Comparison of ENCODE assay signal across 1 cellular context in the genomic region with DNA sequence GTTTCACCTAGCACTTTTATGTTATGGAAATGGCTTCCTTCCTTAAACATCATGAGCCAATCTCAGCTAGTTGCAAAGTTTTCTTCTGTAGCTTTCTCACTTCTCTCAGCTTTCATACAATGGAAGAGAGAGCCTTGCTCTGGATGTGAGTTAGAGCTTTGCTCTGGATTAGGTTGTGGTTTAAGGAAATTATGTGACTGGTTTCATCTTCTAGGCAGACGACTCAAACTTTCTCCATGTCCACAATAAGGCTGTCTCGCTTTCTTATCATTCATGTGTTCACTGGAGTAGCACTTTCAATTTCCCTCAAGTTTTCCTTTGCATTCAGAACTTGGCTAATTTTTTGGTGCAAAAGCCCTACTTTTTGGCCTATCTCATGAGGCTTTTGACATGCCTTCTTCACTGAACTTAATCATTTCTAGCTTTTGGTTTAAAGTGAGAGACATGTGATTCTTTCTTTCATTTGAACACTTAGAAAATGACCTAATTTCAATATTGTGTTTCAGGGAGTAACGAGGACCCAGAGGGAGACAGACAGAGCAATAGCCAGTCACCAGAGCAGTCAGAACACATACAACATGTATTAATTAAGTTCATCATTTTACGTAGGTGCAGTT.
TF ChIP-seq lines count a peak whose summit lies in the region.

No MANE protein-coding gene starts in this region.

TF ChIP-seq in GM23338, 12 proteins besides CTCF, POLR2A, EP300 and RAD21:
- TF ChIP-seq ZNF114 (CRISPR knock-in tag; IDR thresholded peaks at IDR 0.05), result no peak
- TF ChIP-seq, protein P1, sequence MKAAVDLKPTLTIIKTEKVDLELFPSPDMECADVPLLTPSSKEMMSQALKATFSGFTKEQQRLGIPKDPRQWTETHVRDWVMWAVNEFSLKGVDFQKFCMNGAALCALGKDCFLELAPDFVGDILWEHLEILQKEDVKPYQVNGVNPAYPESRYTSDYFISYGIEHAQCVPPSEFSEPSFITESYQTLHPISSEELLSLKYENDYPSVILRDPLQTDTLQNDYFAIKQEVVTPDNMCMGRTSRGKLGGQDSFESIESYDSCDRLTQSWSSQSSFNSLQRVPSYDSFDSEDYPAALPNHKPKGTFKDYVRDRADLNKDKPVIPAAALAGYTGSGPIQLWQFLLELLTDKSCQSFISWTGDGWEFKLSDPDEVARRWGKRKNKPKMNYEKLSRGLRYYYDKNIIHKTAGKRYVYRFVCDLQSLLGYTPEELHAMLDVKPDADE (IDR thresholded peaks at IDR 0.05), result no peak
- no peak for TF ChIP-seq POLR2AphosphoS5 (IDR thresholded peaks at IDR 0.05; ENCODE audit: low read depth)
- TF ChIP-seq, protein P2, sequence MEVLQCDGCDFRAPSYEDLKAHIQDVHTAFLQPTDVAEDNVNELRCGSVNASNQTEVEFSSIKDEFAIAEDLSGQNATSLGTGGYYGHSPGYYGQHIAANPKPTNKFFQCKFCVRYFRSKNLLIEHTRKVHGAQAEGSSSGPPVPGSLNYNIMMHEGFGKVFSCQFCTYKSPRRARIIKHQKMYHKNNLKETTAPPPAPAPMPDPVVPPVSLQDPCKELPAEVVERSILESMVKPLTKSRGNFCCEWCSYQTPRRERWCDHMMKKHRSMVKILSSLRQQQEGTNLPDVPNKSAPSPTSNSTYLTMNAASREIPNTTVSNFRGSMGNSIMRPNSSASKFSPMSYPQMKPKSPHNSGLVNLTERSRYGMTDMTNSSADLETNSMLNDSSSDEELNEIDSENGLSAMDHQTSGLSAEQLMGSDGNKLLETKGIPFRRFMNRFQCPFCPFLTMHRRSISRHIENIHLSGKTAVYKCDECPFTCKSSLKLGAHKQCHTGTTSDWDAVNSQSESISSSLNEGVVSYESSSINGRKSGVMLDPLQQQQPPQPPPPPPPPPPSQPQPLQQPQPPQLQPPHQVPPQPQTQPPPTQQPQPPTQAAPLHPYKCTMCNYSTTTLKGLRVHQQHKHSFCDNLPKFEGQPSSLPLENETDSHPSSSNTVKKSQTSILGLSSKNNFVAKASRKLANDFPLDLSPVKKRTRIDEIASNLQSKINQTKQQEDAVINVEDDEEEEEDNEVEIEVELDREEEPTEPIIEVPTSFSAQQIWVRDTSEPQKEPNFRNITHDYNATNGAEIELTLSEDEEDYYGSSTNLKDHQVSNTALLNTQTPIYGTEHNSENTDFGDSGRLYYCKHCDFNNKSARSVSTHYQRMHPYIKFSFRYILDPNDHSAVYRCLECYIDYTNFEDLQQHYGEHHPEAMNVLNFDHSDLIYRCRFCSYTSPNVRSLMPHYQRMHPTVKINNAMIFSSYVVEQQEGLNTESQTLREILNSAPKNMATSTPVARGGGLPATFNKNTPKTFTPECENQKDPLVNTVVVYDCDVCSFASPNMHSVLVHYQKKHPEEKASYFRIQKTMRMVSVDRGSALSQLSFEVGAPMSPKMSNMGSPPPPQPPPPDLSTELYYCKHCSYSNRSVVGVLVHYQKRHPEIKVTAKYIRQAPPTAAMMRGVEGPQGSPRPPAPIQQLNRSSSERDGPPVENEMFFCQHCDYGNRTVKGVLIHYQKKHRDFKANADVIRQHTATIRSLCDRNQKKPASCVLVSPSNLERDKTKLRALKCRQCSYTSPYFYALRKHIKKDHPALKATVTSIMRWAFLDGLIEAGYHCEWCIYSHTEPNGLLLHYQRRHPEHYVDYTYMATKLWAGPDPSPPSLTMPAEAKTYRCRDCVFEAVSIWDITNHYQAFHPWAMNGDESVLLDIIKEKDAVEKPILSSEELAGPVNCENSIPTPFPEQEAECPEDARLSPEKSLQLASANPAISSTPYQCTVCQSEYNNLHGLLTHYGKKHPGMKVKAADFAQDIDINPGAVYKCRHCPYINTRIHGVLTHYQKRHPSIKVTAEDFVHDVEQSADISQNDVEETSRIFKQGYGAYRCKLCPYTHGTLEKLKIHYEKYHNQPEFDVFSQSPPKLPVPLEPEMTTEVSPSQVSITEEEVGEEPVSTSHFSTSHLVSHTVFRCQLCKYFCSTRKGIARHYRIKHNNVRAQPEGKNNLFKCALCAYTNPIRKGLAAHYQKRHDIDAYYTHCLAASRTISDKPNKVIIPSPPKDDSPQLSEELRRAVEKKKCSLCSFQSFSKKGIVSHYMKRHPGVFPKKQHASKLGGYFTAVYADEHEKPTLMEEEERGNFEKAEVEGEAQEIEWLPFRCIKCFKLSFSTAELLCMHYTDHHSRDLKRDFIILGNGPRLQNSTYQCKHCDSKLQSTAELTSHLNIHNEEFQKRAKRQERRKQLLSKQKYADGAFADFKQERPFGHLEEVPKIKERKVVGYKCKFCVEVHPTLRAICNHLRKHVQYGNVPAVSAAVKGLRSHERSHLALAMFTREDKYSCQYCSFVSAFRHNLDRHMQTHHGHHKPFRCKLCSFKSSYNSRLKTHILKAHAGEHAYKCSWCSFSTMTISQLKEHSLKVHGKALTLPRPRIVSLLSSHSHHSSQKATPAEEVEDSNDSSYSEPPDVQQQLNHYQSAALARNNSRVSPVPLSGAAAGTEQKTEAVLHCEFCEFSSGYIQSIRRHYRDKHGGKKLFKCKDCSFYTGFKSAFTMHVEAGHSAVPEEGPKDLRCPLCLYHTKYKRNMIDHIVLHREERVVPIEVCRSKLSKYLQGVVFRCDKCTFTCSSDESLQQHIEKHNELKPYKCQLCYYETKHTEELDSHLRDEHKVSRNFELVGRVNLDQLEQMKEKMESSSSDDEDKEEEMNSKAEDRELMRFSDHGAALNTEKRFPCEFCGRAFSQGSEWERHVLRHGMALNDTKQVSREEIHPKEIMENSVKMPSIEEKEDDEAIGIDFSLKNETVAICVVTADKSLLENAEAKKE (CRISPR knock-in tag; IDR thresholded peaks at IDR 0.05), result no peak
- TF ChIP-seq JUNB (IDR thresholded peaks at IDR 0.05; ENCODE audit: unreplicated experiment), result no peak
- no peak for TF ChIP-seq NANOG (IDR thresholded peaks at IDR 0.05; ENCODE audit: borderline replicate concordance)
- no peak for TF ChIP-seq ZNF331 (CRISPR knock-in tag; IDR thresholded peaks at IDR 0.05; ENCODE audit: low read depth)
- TF ChIP-seq EZH2 (IDR thresholded peaks at IDR 0.05; ENCODE audit: low read depth, unreplicated experiment), result no peak
- TF ChIP-seq STAT1 (IDR thresholded peaks at IDR 0.05; ENCODE audit: unreplicated experiment), result no peak
